ENCODE assay signal across 1 cellular context in genomic region chr16:9060225-9060624, GRCh38.
TF ChIP-seq lines count a peak whose summit lies in the region.

No MANE protein-coding gene starts in this region.

TF ChIP-seq in HepG2, 621 proteins besides CTCF, POLR2A, EP300 and RAD21:
- no peak for TF ChIP-seq RBM22 (optimal IDR thresholded peaks at IDR 0.05; ENCODE audit: low read length)
- TF ChIP-seq MAFF (IDR thresholded peaks at IDR 0.05; ENCODE audit: low read depth, low read length): peak; percentile 82
- peak; percentile 80 to 90 for TF ChIP-seq MAFK (conservative IDR thresholded peaks at IDR 0.05 in 1 of 2, IDR thresholded peaks at IDR 0.05 in 1 of 2; ENCODE audit: low read length in 2 of 2)
